11 cellular contexts compared by ENCODE assay signal in the genomic region with DNA sequence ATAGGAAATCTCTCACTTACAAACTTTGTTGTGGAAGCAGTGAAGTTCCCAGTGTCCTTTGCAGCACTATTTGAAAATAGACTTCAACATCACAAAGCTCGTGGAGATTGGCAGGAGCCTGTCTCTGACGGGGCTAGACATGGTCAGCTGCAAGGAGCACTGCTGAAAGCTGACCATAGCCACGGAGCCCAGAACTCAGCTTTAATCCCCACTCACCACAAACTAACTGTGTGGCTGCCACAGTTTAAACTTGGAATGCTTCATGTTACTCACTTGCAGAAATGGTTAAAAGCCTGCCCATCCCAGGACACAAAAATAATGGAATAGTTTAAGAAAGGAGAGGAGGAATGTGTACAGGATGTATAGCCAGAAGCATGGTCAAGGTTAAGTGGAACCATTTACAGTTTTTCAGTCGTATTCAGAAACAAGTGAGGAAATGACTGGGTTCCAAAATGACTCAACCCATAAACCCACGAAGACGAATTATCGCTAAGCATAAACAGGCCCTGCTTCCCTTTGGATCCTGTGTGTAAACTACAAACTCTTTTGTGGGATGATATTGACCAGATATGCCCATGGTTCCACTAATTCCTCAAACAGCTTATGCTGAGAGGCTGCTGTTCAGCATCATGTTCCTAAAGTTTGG. TPM values are rescaled to one million over a fixed set of nuclear protein-coding genes. Genes with fewer than 3 reads are reported as not detected.
A peak's percentile ranks its signal among the peaks of the same experiment; 100 is the strongest.
DNase-seq lines count a peak whose midpoint lies in the region; ATAC-seq and TF ChIP-seq lines count a peak whose summit lies in the region.
"Had no signal": no experiment of that assay in that cellular context is flagged by ENCODE, and none has a peak within 500 bp of the region (broad histone marks: within the 10 kb centered on the region; RNA-seq: fewer than 3 reads in every experiment).

No MANE protein-coding gene starts in this region.

- peak overlapping the region; percentile 25 to 72 (median 57) for H3K27ac ChIP-seq in transverse colon

- peaks cover 59% of the 10 kb centered on the region for H3K36me3 Mint-ChIP-seq in activated naive CD4-positive, alpha-beta T cell treated with anti-CD3 and anti-CD28 coated beads for 36 hours (ENCODE audit: low read depth)
- H3K36me3 Mint-ChIP-seq in activated CD8-positive, alpha-beta T cell treated with anti-CD3 and anti-CD28 coated beads for 36 hours (ENCODE audit: low read depth) = peaks cover 68% of the 10 kb centered on the region

- peak; percentile 58 for ATAC-seq in activated CD8-positive, alpha-beta T cell treated with anti-CD3 and anti-CD28 coated beads for 36 hours
- ATAC-seq in GM21825 (IDR thresholded peaks at IDR 0.05; ENCODE audit: unreplicated experiment) = no peak
- ATAC-seq in HG03280 (IDR thresholded peaks at IDR 0.05; ENCODE audit: unreplicated experiment) = no peak
- ATAC-seq: right cardiac atrium had no signal

- peak; percentile 19 for DNase-seq in activated naive CD4-positive, alpha-beta T cell treated with anti-CD3 and anti-CD28 coated beads for 36 hours
- no peak for DNase-seq in activated naive CD4-positive, alpha-beta T cell (lab: John Stamatoyannopoulos, UW)
- peak; percentile 20 for DNase-seq in activated CD8-positive, alpha-beta T cell treated with anti-CD3 and anti-CD28 coated beads for 36 hours
- peak; percentile 94 for DNase-seq in fibroblast of mammary gland (ENCODE audit: low read depth)
- no peak for DNase-seq in transverse colon
- DNase-seq in NCI-H2081 (lab: John Stamatoyannopoulos, UW) = no peak
- DNase-seq: AML-193, NCI-H2107, right cardiac atrium had no signal

- no peaks in the 10 kb centered on the region for H3K9me3 ChIP-seq in transverse colon

- H3K36me3 ChIP-seq in transverse colon = peaks cover 0 to 73% (median 31%) of the 10 kb centered on the region in 4 donors

- TF ChIP-seq CTCF in activated CD8-positive, alpha-beta T cell treated with anti-CD3 and anti-CD28 coated beads for 36 hours (IDR thresholded peaks at IDR 0.05) = no peak
- TF ChIP-seq CTCF in fibroblast of mammary gland (conservative IDR thresholded peaks at IDR 0.05; ENCODE audit: control insufficient read depth, insufficient read depth, low read depth, low read length) (no peak), transverse colon (IDR thresholded peaks at IDR 0.05) (no peak)

- in situ Hi-C loops in transverse colon (cut with MboI; ENCODE audit: low pct_ligation_motif_present in 1 of 4, low pct_unique_long_range_greater_than_20kb in 1 of 4, low sequenced_read_pairs in 3 of 4) = no loop called here

- intact Hi-C loops in activated naive CD4-positive, alpha-beta T cell treated with anti-CD3 and anti-CD28 coated beads for 36 hours (cut with micrococcal nuclease) = no loop called here
- intact Hi-C loops in activated CD8-positive, alpha-beta T cell treated with anti-CD3 and anti-CD28 coated beads for 36 hours (cut with micrococcal nuclease) = no loop called here
- intact Hi-C loops in transverse colon (cut with DNase I; ENCODE audit: low total_unique reads) = loop anchor here (2.0 kb wide), 1 partner anchor 36 kb away; no protein-coding TSS in a partner anchor

- H3K4me3 ChIP-seq in fibroblast of mammary gland (ENCODE audit: control insufficient read depth, low read depth, low read length) (no peak overlapping the region), transverse colon (no peak overlapping the region)

- no peaks in the 10 kb centered on the region for H3K9me3 Mint-ChIP-seq in activated naive CD4-positive, alpha-beta T cell treated with anti-CD3 and anti-CD28 coated beads for 36 hours
- H3K9me3 Mint-ChIP-seq in activated CD8-positive, alpha-beta T cell treated with anti-CD3 and anti-CD28 coated beads for 36 hours = no peaks in the 10 kb centered on the region

- no peaks in the 10 kb centered on the region for H3K27me3 ChIP-seq in transverse colon

- H3K4me1 Mint-ChIP-seq in activated naive CD4-positive, alpha-beta T cell treated with anti-CD3 and anti-CD28 coated beads for 36 hours (ENCODE audit: low read depth) = peaks cover 48% of the 10 kb centered on the region
- peaks cover 60% of the 10 kb centered on the region for H3K4me1 Mint-ChIP-seq in activated CD8-positive, alpha-beta T cell treated with anti-CD3 and anti-CD28 coated beads for 36 hours (ENCODE audit: low read depth)

- peaks cover 0 to 9% (median 0%) of the 10 kb centered on the region in 4 donors for H3K4me1 ChIP-seq in transverse colon

- H3K4me3 Mint-ChIP-seq in activated naive CD4-positive, alpha-beta T cell treated with anti-CD3 and anti-CD28 coated beads for 36 hours = no peak overlapping the region
- no peak overlapping the region for H3K4me3 Mint-ChIP-seq in activated CD8-positive, alpha-beta T cell treated with anti-CD3 and anti-CD28 coated beads for 36 hours

- TF ChIP-seq EP300 in transverse colon (IDR thresholded peaks at IDR 0.05; ENCODE audit: low read depth) = peak; percentile 63

- CTCF ChIA-PET in activated naive CD4-positive, alpha-beta T cell treated with anti-CD3 and anti-CD28 coated beads for 36 hours (lab: Charles Lee) = interaction anchor here (0.6 kb wide), 1 partner anchor 28 kb away, joined by 4 read pairs; no protein-coding TSS in a partner anchor
- CTCF ChIA-PET in activated CD8-positive, alpha-beta T cell treated with anti-CD3 and anti-CD28 coated beads for 36 hours (lab: Charles Lee) = interaction anchor here (1.0 to 2.0 kb wide), 4 partner anchors 8 to 285 kb away, joined by 3 to 4 read pairs (median 4); no protein-coding TSS in a partner anchor

- POLR2A ChIA-PET in activated CD8-positive, alpha-beta T cell treated with anti-CD3 and anti-CD28 coated beads for 36 hours (lab: Charles Lee) = interaction anchor here (0.9 to 1.5 kb wide), 3 partner anchors 9 to 100 kb away, joined by 3 to 5 read pairs (median 4); no protein-coding TSS in a partner anchor

- H3K27ac Mint-ChIP-seq in activated naive CD4-positive, alpha-beta T cell treated with anti-CD3 and anti-CD28 coated beads for 36 hours = peak overlapping the region; percentile 60
- H3K27ac Mint-ChIP-seq in activated CD8-positive, alpha-beta T cell treated with anti-CD3 and anti-CD28 coated beads for 36 hours = peak overlapping the region; percentile 80

- H3K27me3 Mint-ChIP-seq in activated naive CD4-positive, alpha-beta T cell treated with anti-CD3 and anti-CD28 coated beads for 36 hours (ENCODE audit: low read depth) = no peaks in the 10 kb centered on the region
- H3K27me3 Mint-ChIP-seq in activated CD8-positive, alpha-beta T cell treated with anti-CD3 and anti-CD28 coated beads for 36 hours = no peaks in the 10 kb centered on the region

- 53 to 86% methylated on average over 3 to 7 of the region's 7 CpGs for WGBS in transverse colon (ENCODE audit: low coverage in 1 of 2), 2 donors

- TF ChIP-seq POLR2A in transverse colon (IDR thresholded peaks at IDR 0.05) = no peak

RNA-seq across cellular contexts. Expression of a gene that starts 18.2 kb away (rescaled TPM):
- total RNA-seq in activated naive CD4-positive, alpha-beta T cell treated with anti-CD3 and anti-CD28 coated beads for 36 hours = not detected
- total RNA-seq in activated CD8-positive, alpha-beta T cell treated with anti-CD3 and anti-CD28 coated beads for 36 hours = not detected
- 1 to 10 TPM in 3 of 4 donors, not detected in 1; 1.6 to 6.6 (median 3.7) TPM for total RNA-seq in transverse colon

RNA-seq across cellular contexts. Expression of a gene that starts 20.8 kb away (rescaled TPM):
- 10 to 100 TPM; 62.2 to 65.3 TPM for total RNA-seq in activated naive CD4-positive, alpha-beta T cell treated with anti-CD3 and anti-CD28 coated beads for 36 hours
- total RNA-seq in activated CD8-positive, alpha-beta T cell treated with anti-CD3 and anti-CD28 coated beads for 36 hours = 10 to 100 TPM; 76.4 to 77.8 TPM
- 10 to 100 TPM; 33.5 to 58.4 (median 43.0) TPM for total RNA-seq in transverse colon

RNA-seq across cellular contexts. Expression of a gene that starts 20.9 kb away (rescaled TPM):
- total RNA-seq in activated naive CD4-positive, alpha-beta T cell treated with anti-CD3 and anti-CD28 coated beads for 36 hours = 10 to 100 TPM; 14.3 to 15.3 TPM
- total RNA-seq in activated CD8-positive, alpha-beta T cell treated with anti-CD3 and anti-CD28 coated beads for 36 hours = 10 to 100 TPM; 18.3 to 21.8 TPM
- total RNA-seq in transverse colon = 100 to 1,000 TPM in 1 of 4 donors, 10 to 100 TPM in 2, 1 to 10 TPM in 1; 9.0 to 175 (median 18.6) TPM

RNA-seq across cellular contexts. Expression of a gene that starts 59.7 kb away (rescaled TPM):
- not detected for total RNA-seq in activated naive CD4-positive, alpha-beta T cell treated with anti-CD3 and anti-CD28 coated beads for 36 hours
- total RNA-seq in activated CD8-positive, alpha-beta T cell treated with anti-CD3 and anti-CD28 coated beads for 36 hours = not detected
- total RNA-seq in transverse colon = 10 to 100 TPM in 1 of 4 donors, 1 to 10 TPM in 1, under 1 TPM in 2; 0.40 to 11.6 (median 1.2) TPM

Comparison
In these comparisons a context has a peak if more than half of its experiments do, and no peak if none do; other contexts are left out.
1. DNase-seq: peak in activated naive CD4-positive, alpha-beta T cell treated with anti-CD3 and anti-CD28 coated beads for 36 hours (single experiment), activated CD8-positive, alpha-beta T cell treated with anti-CD3 and anti-CD28 coated beads for 36 hours (single experiment) and fibroblast of mammary gland (single experiment); none in activated naive CD4-positive, alpha-beta T cell (0 of 4), transverse colon (single experiment) and NCI-H2081 (0 of 2).